In the genomic region with DNA sequence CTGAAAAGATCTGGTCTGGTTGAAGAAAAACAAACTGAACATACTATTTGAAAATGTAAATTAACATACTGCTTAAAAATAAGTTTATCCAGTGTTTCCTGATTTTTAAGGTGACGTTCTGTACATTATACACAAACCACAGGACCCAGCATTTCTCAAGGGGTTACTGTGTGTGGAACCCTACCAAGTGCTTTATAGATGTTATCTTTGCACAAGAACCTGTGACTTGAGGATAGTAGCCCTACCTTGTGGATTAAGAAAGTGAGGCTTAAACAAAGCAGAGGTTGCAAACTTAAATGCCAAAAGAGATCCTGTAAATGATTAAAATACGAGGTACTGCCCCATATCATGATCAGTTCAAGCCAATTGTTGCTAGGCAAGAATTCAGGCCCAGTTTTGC, we compare ENCODE assay signal across 8 cellular contexts. TPM values are rescaled to one million over a fixed set of nuclear protein-coding genes. Genes with fewer than 3 reads are reported as not detected.
DNase-seq lines count a peak whose midpoint lies in the region; ATAC-seq and TF ChIP-seq lines count a peak whose summit lies in the region.

No MANE protein-coding gene starts in this region.

- H3K79me2 ChIP-seq in Loucy (ENCODE audit: insufficient read depth, low read length) (no peaks in the 10 kb centered on the region), hepatocyte (peaks cover 73% of the 10 kb centered on the region)

- DNase-seq in activated naive CD8-positive, alpha-beta T cell treated with anti-CD3 and anti-CD28 coated beads, Interleukin-2, amount 10 ng/mL, durations not matched to agents 7 days and 5 days, result no peak
- DNase-seq in hepatocyte (ENCODE audit: low spot score), result no peak
- DNase-seq in NCI-H774 (lab: John Stamatoyannopoulos, UW), result no peak
- DNase-seq in sciatic nerve (ENCODE audit: low spot score), result no peak

- H3K9me2 ChIP-seq in Loucy (replicated peaks; ENCODE audit: low read depth, low read length) (no peaks in the 10 kb centered on the region), hepatocyte (replicated peaks; ENCODE audit: insufficient read depth) (no peaks in the 10 kb centered on the region)

- no peak for TF ChIP-seq CTCF in Loucy (conservative IDR thresholded peaks at IDR 0.05; ENCODE audit: low read length)
- TF ChIP-seq CTCF in hepatocyte (IDR thresholded peaks at IDR 0.05; ENCODE audit: poor library complexity), result no peak

- H3K4me2 ChIP-seq in Loucy (ENCODE audit: low read depth, low read length, poor library complexity, severe bottlenecking), result no peak overlapping the region
- H3K4me2 ChIP-seq in hepatocyte, result peak overlapping the region; percentile 76

- H3K27me3 ChIP-seq in Loucy (ENCODE audit: insufficient read depth, low read length, poor library complexity, severe bottlenecking) (no peaks in the 10 kb centered on the region), hepatocyte (no peaks in the 10 kb centered on the region)

- no peaks in the 10 kb centered on the region for H4K20me1 ChIP-seq in Loucy (ENCODE audit: insufficient read depth, low read length, poor library complexity, severe bottlenecking)
- H4K20me1 ChIP-seq in hepatocyte (ENCODE audit: insufficient read depth, poor library complexity, severe bottlenecking), result peaks cover 40% of the 10 kb centered on the region

- H3K4me1 ChIP-seq in Loucy (ENCODE audit: insufficient read depth, low read length, poor library complexity, severe bottlenecking) (peaks cover 6% of the 10 kb centered on the region), hepatocyte (ENCODE audit: insufficient read depth) (peaks cover 9% of the 10 kb centered on the region)

- no peaks in the 10 kb centered on the region for H3K9me3 ChIP-seq in Loucy (ENCODE audit: insufficient read depth, low read depth, low read length)
- no peaks in the 10 kb centered on the region for H3K9me3 ChIP-seq in hepatocyte (ENCODE audit: low read depth)

- peak overlapping the region; percentile 96 for H3K27ac ChIP-seq in hepatocyte

- POLR2A ChIA-PET in activated naive CD8-positive, alpha-beta T cell treated with anti-CD3 and anti-CD28 coated beads, Interleukin-2, amount 10 ng/mL, durations not matched to agents 7 days and 5 days (lab: Charles Lee), result interaction anchor here (1.1 to 6.6 kb wide), 4 partner anchors 8 to 153 kb away, joined by 3 to 52 read pairs (median 21); no protein-coding TSS in a partner anchor

- intact Hi-C loops in sciatic nerve (cut with DNase I), result loop anchor here (5.0 to 10.0 kb wide), 3 partner anchors 55 to 193 kb away; no protein-coding TSS in a partner anchor

- peaks cover 5% of the 10 kb centered on the region for H3K36me3 Mint-ChIP-seq in activated naive CD8-positive, alpha-beta T cell treated with anti-CD3 and anti-CD28 coated beads, Interleukin-2, amount 10 ng/mL, durations not matched to agents 7 days and 5 days
- H3K36me3 Mint-ChIP-seq in stimulated activated memory B cell treated with anti-CD40 and anti-IgM and Interleukin-4, amounts not matched to agents 10 μg/mL and 1 μg/mL and 100 μg/mL, for 72 hours, result no peaks in the 10 kb centered on the region

- H3K4me3 Mint-ChIP-seq in activated naive CD8-positive, alpha-beta T cell treated with anti-CD3 and anti-CD28 coated beads, Interleukin-2, amount 10 ng/mL, durations not matched to agents 7 days and 5 days, result peak overlapping the region; percentile 93
- no peak overlapping the region for H3K4me3 Mint-ChIP-seq in stimulated activated memory B cell treated with anti-CD40 and anti-IgM and Interleukin-4, amounts not matched to agents 10 μg/mL and 1 μg/mL and 100 μg/mL, for 72 hours

- no peak for ATAC-seq in activated naive CD8-positive, alpha-beta T cell treated with anti-CD3 and anti-CD28 coated beads, Interleukin-2, amount 10 ng/mL, durations not matched to agents 7 days and 5 days (ENCODE audit: low read depth)
- no peak for ATAC-seq in stimulated activated memory B cell treated with anti-CD40 and anti-IgM and Interleukin-4, amounts not matched to agents 10 μg/mL and 1 μg/mL and 100 μg/mL, for 72 hours
- ATAC-seq in GM18498 (IDR thresholded peaks at IDR 0.05; ENCODE audit: unreplicated experiment) (no peak), HG02610 (IDR thresholded peaks at IDR 0.05; ENCODE audit: unreplicated experiment) (no peak), sciatic nerve (no peak)

- H3K9me3 Mint-ChIP-seq in activated naive CD8-positive, alpha-beta T cell treated with anti-CD3 and anti-CD28 coated beads, Interleukin-2, amount 10 ng/mL, durations not matched to agents 7 days and 5 days, result no peaks in the 10 kb centered on the region
- no peaks in the 10 kb centered on the region for H3K9me3 Mint-ChIP-seq in stimulated activated memory B cell treated with anti-CD40 and anti-IgM and Interleukin-4, amounts not matched to agents 10 μg/mL and 1 μg/mL and 100 μg/mL, for 72 hours

- no peak overlapping the region for H3K4me3 ChIP-seq in Loucy (ENCODE audit: low read length, poor library complexity, severe bottlenecking)
- H3K4me3 ChIP-seq in hepatocyte, result no peak overlapping the region

- H3K27me3 Mint-ChIP-seq in activated naive CD8-positive, alpha-beta T cell treated with anti-CD3 and anti-CD28 coated beads, Interleukin-2, amount 10 ng/mL, durations not matched to agents 7 days and 5 days, result no peaks in the 10 kb centered on the region
- no peaks in the 10 kb centered on the region for H3K27me3 Mint-ChIP-seq in stimulated activated memory B cell treated with anti-CD40 and anti-IgM and Interleukin-4, amounts not matched to agents 10 μg/mL and 1 μg/mL and 100 μg/mL, for 72 hours

- H3K4me1 Mint-ChIP-seq in activated naive CD8-positive, alpha-beta T cell treated with anti-CD3 and anti-CD28 coated beads, Interleukin-2, amount 10 ng/mL, durations not matched to agents 7 days and 5 days, result peaks cover 64% of the 10 kb centered on the region
- peaks cover 61% of the 10 kb centered on the region for H3K4me1 Mint-ChIP-seq in stimulated activated memory B cell treated with anti-CD40 and anti-IgM and Interleukin-4, amounts not matched to agents 10 μg/mL and 1 μg/mL and 100 μg/mL, for 72 hours

- H3F3A ChIP-seq in Loucy (ENCODE audit: low read depth), result no peaks in the 10 kb centered on the region

- WGBS in hepatocyte (ENCODE audit: low lambda C conversion rate, missing lambda C conversion rate), result 59% methylated on average over 2 of the region's 2 CpGs

- H2AFZ ChIP-seq in Loucy (ENCODE audit: low read length) (no peak overlapping the region), hepatocyte (no peak overlapping the region)

- no peaks in the 10 kb centered on the region for H3K36me3 ChIP-seq in Loucy (ENCODE audit: insufficient read depth, low read length)
- H3K36me3 ChIP-seq in hepatocyte (replicated peaks; ENCODE audit: insufficient read depth, low read depth), result no peaks in the 10 kb centered on the region

- H3K9ac ChIP-seq in Loucy (ENCODE audit: low read depth, low read length, poor library complexity, severe bottlenecking), result peak overlapping the region; percentile 13

- H3K27ac Mint-ChIP-seq in activated naive CD8-positive, alpha-beta T cell treated with anti-CD3 and anti-CD28 coated beads, Interleukin-2, amount 10 ng/mL, durations not matched to agents 7 days and 5 days, result peak overlapping the region; percentile 98
- peak overlapping the region; percentile 98 for H3K27ac Mint-ChIP-seq in stimulated activated memory B cell treated with anti-CD40 and anti-IgM and Interleukin-4, amounts not matched to agents 10 μg/mL and 1 μg/mL and 100 μg/mL, for 72 hours

RNA-seq across cellular contexts. Expression of a gene that starts 4.7 kb away (rescaled TPM):
- 10 to 100 TPM; 16.2 TPM for total RNA-seq in activated naive CD8-positive, alpha-beta T cell treated with anti-CD3 and anti-CD28 coated beads, Interleukin-2, amount 10 ng/mL, durations not matched to agents 7 days and 5 days
- total RNA-seq in hepatocyte (29.4 and 31.9 TPM in 2 replicates), sciatic nerve (94.6 TPM)
- 5.2 and 5.3 TPM in 2 replicates for polyA plus RNA-seq in hepatocyte
